In genomic region chr3:151225040-151225975, GRCh38 we compare ENCODE assay signal across 20 cellular contexts. TPM values are rescaled to one million over a fixed set of nuclear protein-coding genes. Genes with fewer than 3 reads are reported as not detected.
A peak's percentile ranks its signal among the peaks of the same experiment; 100 is the strongest.
DNase-seq lines count a peak whose midpoint lies in the region; ATAC-seq and TF ChIP-seq lines count a peak whose summit lies in the region.
"Had no signal": no experiment of that assay in that cellular context is flagged by ENCODE, and none has a peak within 500 bp of the region (broad histone marks: within the 10 kb centered on the region; RNA-seq: fewer than 3 reads in every experiment).

No MANE protein-coding gene starts in this region.

- in situ Hi-C loops in GM13976 (cut with MboI; ENCODE audit: low sequenced_read_pairs, unreplicated experiment): loop anchor here (5.0 to 10.0 kb wide), 2 partner anchors 57 to 61 kb away; no protein-coding TSS in a partner anchor

- H3K4me1 ChIP-seq in RWPE2 (ENCODE audit: insufficient read depth, poor library complexity, severe bottlenecking): peaks cover 25% of the 10 kb centered on the region

- peaks cover 6 to 15% (median 12%) of the 10 kb centered on the region in 7 donors for H3K9me3 Mint-ChIP-seq in CD14-positive monocyte
- peaks cover 23% of the 10 kb centered on the region for H3K9me3 Mint-ChIP-seq in activated naive CD8-positive, alpha-beta T cell treated with anti-CD3 and anti-CD28 coated beads, Interleukin-2, amount 10 ng/mL, durations not matched to agents 7 days and 5 days
- peaks cover 0 to 20% (median 5%) of the 10 kb centered on the region in 9 donors for H3K9me3 Mint-ChIP-seq in naive thymus-derived CD8-positive, alpha-beta T cell

- H3K4me1 Mint-ChIP-seq in CD14-positive monocyte: peaks cover 27% of the 10 kb centered on the region
- H3K4me1 Mint-ChIP-seq in activated naive CD8-positive, alpha-beta T cell treated with anti-CD3 and anti-CD28 coated beads, Interleukin-2, amount 10 ng/mL, durations not matched to agents 7 days and 5 days: peaks cover 42% of the 10 kb centered on the region
- H3K4me1 Mint-ChIP-seq in naive thymus-derived CD8-positive, alpha-beta T cell: peaks cover 16 to 42% (median 37%) of the 10 kb centered on the region in 4 donors

- peak overlapping the region; percentile 14 for H3K27ac ChIP-seq in RWPE2 (ENCODE audit: poor library complexity, severe bottlenecking)
- H3K27ac ChIP-seq: tibial artery had no signal

- POLR2A ChIA-PET in activated naive CD8-positive, alpha-beta T cell treated with anti-CD3 and anti-CD28 coated beads, Interleukin-2, amount 10 ng/mL, durations not matched to agents 7 days and 5 days (lab: Charles Lee): interaction anchor here (1.6 kb wide), 1 partner anchor 54 kb away, joined by 3 read pairs; no protein-coding TSS in a partner anchor
- POLR2A ChIA-PET in naive thymus-derived CD8-positive, alpha-beta T cell (lab: Charles Lee): no interaction called here

- intact Hi-C loops in CD14-positive monocyte (cut with micrococcal nuclease): loop anchor here (5.0 kb wide), 1 partner anchor 58 kb away; no protein-coding TSS in a partner anchor

- H3K27ac Mint-ChIP-seq in CD14-positive monocyte: peak overlapping the region; percentile 46 to 82 (median 78)
- H3K27ac Mint-ChIP-seq in activated naive CD8-positive, alpha-beta T cell treated with anti-CD3 and anti-CD28 coated beads, Interleukin-2, amount 10 ng/mL, durations not matched to agents 7 days and 5 days: peak overlapping the region; percentile 90
- H3K27ac Mint-ChIP-seq in naive thymus-derived CD8-positive, alpha-beta T cell: peak overlapping the region; percentile 17 to 79 (median 70)
- H3K27ac Mint-ChIP-seq: B cell had no signal

- no peak for ATAC-seq in RWPE2 (ENCODE audit: low read depth)
- no peak for ATAC-seq in activated naive CD8-positive, alpha-beta T cell treated with anti-CD3 and anti-CD28 coated beads, Interleukin-2, amount 10 ng/mL, durations not matched to agents 7 days and 5 days (ENCODE audit: low read depth)
- peak in 1 of 2 donors; percentile 48 for ATAC-seq in naive thymus-derived CD8-positive, alpha-beta T cell
- ATAC-seq in GM19328 (IDR thresholded peaks at IDR 0.05; ENCODE audit: unreplicated experiment): no peak
- no peak for ATAC-seq in HG03432 (IDR thresholded peaks at IDR 0.05; ENCODE audit: unreplicated experiment)

- H3K27me3 ChIP-seq in RWPE2 (ENCODE audit: insufficient read depth, poor library complexity, severe bottlenecking): no peaks in the 10 kb centered on the region
- H3K27me3 ChIP-seq: esophagus muscularis mucosa, tibial artery had no signal

- no peak for TF ChIP-seq CTCF in CD14-positive monocyte (IDR thresholded peaks at IDR 0.05)
- TF ChIP-seq CTCF in RWPE2 (IDR thresholded peaks at IDR 0.05; ENCODE audit: poor library complexity, severe bottlenecking): no peak
- no peak for TF ChIP-seq CTCF in GM13976 (IDR thresholded peaks at IDR 0.05; ENCODE audit: borderline replicate concordance, control extremely low read depth, extremely low read depth, insufficient read depth, missing control alignments)

- no peaks in the 10 kb centered on the region for H3K36me3 ChIP-seq in RWPE2 (ENCODE audit: low read depth)
- H3K36me3 ChIP-seq: esophagus muscularis mucosa, tibial artery had no signal

- no peak for DNase-seq in CD14-positive monocyte (ENCODE audit: low spot score)
- no peak for DNase-seq in RWPE2 (ENCODE audit: low spot score)
- no peak for DNase-seq in activated naive CD8-positive, alpha-beta T cell treated with anti-CD3 and anti-CD28 coated beads, Interleukin-2, amount 10 ng/mL, durations not matched to agents 7 days and 5 days
- no peak for DNase-seq in naive thymus-derived CD8-positive, alpha-beta T cell
- no peak for DNase-seq in medulla oblongata (ENCODE audit: extremely low spot score)
- no peak for DNase-seq in GM13976 (ENCODE audit: low spot score)
- DNase-seq: anterior cingulate cortex; KG1; NCI-H1048; SK-N-SH; stimulated activated CD4-positive, alpha-beta T cell treated with anti-CD3 and anti-CD28 coated beads, Interleukin-4, amount 100 ng/mL, for 24 hours; tibial artery had no signal

- H3K27me3 Mint-ChIP-seq in CD14-positive monocyte (ENCODE audit: low read depth in 3 of 3): peaks cover 0 to 2% (median 0%) of the 10 kb centered on the region in 3 donors
- H3K27me3 Mint-ChIP-seq in activated naive CD8-positive, alpha-beta T cell treated with anti-CD3 and anti-CD28 coated beads, Interleukin-2, amount 10 ng/mL, durations not matched to agents 7 days and 5 days: no peaks in the 10 kb centered on the region
- H3K27me3 Mint-ChIP-seq in naive thymus-derived CD8-positive, alpha-beta T cell: no peaks in the 10 kb centered on the region
- H3K27me3 Mint-ChIP-seq: B cell had no signal

- H3K36me3 Mint-ChIP-seq in CD14-positive monocyte: peaks cover 6 to 8% of the 10 kb centered on the region in 2 donors
- peaks cover 29% of the 10 kb centered on the region for H3K36me3 Mint-ChIP-seq in activated naive CD8-positive, alpha-beta T cell treated with anti-CD3 and anti-CD28 coated beads, Interleukin-2, amount 10 ng/mL, durations not matched to agents 7 days and 5 days
- H3K36me3 Mint-ChIP-seq in naive thymus-derived CD8-positive, alpha-beta T cell: peaks cover 0 to 20% (median 10%) of the 10 kb centered on the region in 3 donors

- no peak overlapping the region for H3K4me3 Mint-ChIP-seq in CD14-positive monocyte
- peak overlapping the region; percentile 37 for H3K4me3 Mint-ChIP-seq in activated naive CD8-positive, alpha-beta T cell treated with anti-CD3 and anti-CD28 coated beads, Interleukin-2, amount 10 ng/mL, durations not matched to agents 7 days and 5 days
- H3K4me3 Mint-ChIP-seq in naive thymus-derived CD8-positive, alpha-beta T cell: peak overlapping the region in 4 of 10 donors; percentile 4 to 39 (median 30)
- H3K4me3 Mint-ChIP-seq: B cell had no signal

- H3K9me3 ChIP-seq in RWPE2 (ENCODE audit: severe bottlenecking): no peaks in the 10 kb centered on the region
- H3K9me3 ChIP-seq: esophagus muscularis mucosa, SK-N-SH had no signal

- no peak overlapping the region for H3K4me3 ChIP-seq in RWPE2 (ENCODE audit: severe bottlenecking)
- H3K4me3 ChIP-seq: esophagus muscularis mucosa, tibial artery had no signal

RNA-seq across cellular contexts. Expression of gene GPR171, which starts 22.3 kb away (rescaled TPM):
- under 1 TPM in 1 of 2 donors, not detected in 1; 0.20 TPM for polyA plus RNA-seq in CD14-positive monocyte
- 100 to 1,000 TPM; 142 TPM for total RNA-seq in activated naive CD8-positive, alpha-beta T cell treated with anti-CD3 and anti-CD28 coated beads, Interleukin-2, amount 10 ng/mL, durations not matched to agents 7 days and 5 days
- 10 to 100 TPM; 35.5 to 39.3 TPM for total RNA-seq in naive thymus-derived CD8-positive, alpha-beta T cell
- polyA plus RNA-seq in naive thymus-derived CD8-positive, alpha-beta T cell: 100 to 1,000 TPM in 2 of 3 donors, 10 to 100 TPM in 1; 69.3 to 123 (median 108) TPM
- total RNA-seq: dermis microvascular lymphatic vessel endothelial cell, H4, osteocyte had no signal
- polyA plus RNA-seq: keratinocyte, SK-N-SH had no signal

RNA-seq across cellular contexts. Expression of gene P2RY14, which starts 53.0 kb away (rescaled TPM):
- polyA plus RNA-seq in CD14-positive monocyte: under 1 TPM; 0.50 to 0.67 TPM
- 1 to 10 TPM; 1.2 to 1.9 TPM for total RNA-seq in activated naive CD8-positive, alpha-beta T cell treated with anti-CD3 and anti-CD28 coated beads, Interleukin-2, amount 10 ng/mL, durations not matched to agents 7 days and 5 days
- under 1 TPM in 1 of 2 experiments, not detected in 1; 0.21 TPM for total RNA-seq in naive thymus-derived CD8-positive, alpha-beta T cell
- not detected for polyA plus RNA-seq in naive thymus-derived CD8-positive, alpha-beta T cell
- total RNA-seq: dermis microvascular lymphatic vessel endothelial cell, H4, osteocyte had no signal
- polyA plus RNA-seq: keratinocyte, SK-N-SH had no signal
